In the genomic region with DNA sequence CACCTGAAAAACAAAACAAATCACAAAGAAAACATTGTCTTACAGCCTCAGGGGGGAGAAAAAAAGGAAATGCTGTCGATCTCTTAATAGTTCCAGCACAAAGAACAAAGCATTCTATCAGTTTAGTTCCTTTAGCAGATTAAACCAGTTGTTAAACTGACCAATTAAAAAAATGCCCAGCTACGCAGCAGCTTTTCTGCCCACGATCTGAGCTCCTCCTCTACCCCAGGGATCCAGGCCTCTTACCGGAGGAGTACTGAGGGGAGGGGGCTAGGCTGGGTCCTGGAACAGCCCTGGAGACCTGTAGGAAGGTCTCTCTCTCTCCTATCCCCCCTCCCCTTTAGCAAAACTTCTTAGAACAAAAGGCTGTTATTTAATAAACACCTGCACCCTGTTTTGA, we compare ENCODE assay signal across 15 cellular contexts. TPM values are rescaled to one million over a fixed set of nuclear protein-coding genes. Genes with fewer than 3 reads are reported as not detected.
DNase-seq lines count a peak whose midpoint lies in the region; ATAC-seq and TF ChIP-seq lines count a peak whose summit lies in the region.
"Had no signal": no experiment of that assay in that cellular context is flagged by ENCODE, and none has a peak within 500 bp of the region (broad histone marks: within the 10 kb centered on the region; RNA-seq: fewer than 3 reads in every experiment).

No MANE protein-coding gene starts in this region.

- TF ChIP-seq CTCF in RWPE2 (IDR thresholded peaks at IDR 0.05; ENCODE audit: poor library complexity, severe bottlenecking): no peak
- no peak for TF ChIP-seq CTCF in hepatocyte (IDR thresholded peaks at IDR 0.05; ENCODE audit: poor library complexity)
- no peak for TF ChIP-seq CTCF in parathyroid adenoma (IDR thresholded peaks at IDR 0.05)

- peaks cover 14% of the 10 kb centered on the region for H4K20me1 ChIP-seq in hepatocyte (ENCODE audit: insufficient read depth, poor library complexity, severe bottlenecking)

- H3K36me3 ChIP-seq in ES-I3 (ENCODE audit: insufficient read depth, low read length) (no peaks in the 10 kb centered on the region), RWPE2 (ENCODE audit: low read depth) (no peaks in the 10 kb centered on the region), hepatocyte (replicated peaks; ENCODE audit: insufficient read depth, low read depth) (no peaks in the 10 kb centered on the region), parathyroid adenoma (ENCODE audit: control insufficient read depth, insufficient read depth, low read length) (no peaks in the 10 kb centered on the region)

- H3K9me3 Mint-ChIP-seq in activated T-helper 1 cell treated with anti-CD3 and anti-CD28 coated beads, Interleukin-12 subunit alpha, Interleukin-12 subunit beta, Interleukin-2, Interleukin-4 antibody, amounts not matched to agents 30 ng/mL and 10 ng/mL and 1 ng/mL, durations not matched to agents 14 hours and 24 hours and 36 hours: no peaks in the 10 kb centered on the region
- H3K9me3 Mint-ChIP-seq: activated CD4-positive, alpha-beta T cell treated with anti-CD3 and anti-CD28 coated beads, Interleukin-2, amount 10 ng/mL, durations not matched to agents 24 days and 14 days; immature natural killer cell; natural killer cell treated with Interleukin-12 subunit alpha and Interleukin-12 subunit beta and Interleukin-15 and Interleukin-18, amount 100 ng/mL, for 72 hours had no signal

- ATAC-seq in RWPE2 (ENCODE audit: low read depth) (no peak), GM19023 (IDR thresholded peaks at IDR 0.05; ENCODE audit: unreplicated experiment) (no peak), HG02852 (IDR thresholded peaks at IDR 0.05; ENCODE audit: unreplicated experiment) (no peak)
- ATAC-seq: natural killer cell treated with Interleukin-12 subunit alpha and Interleukin-12 subunit beta and Interleukin-15 and Interleukin-18, amount 100 ng/mL, for 72 hours had no signal

- H3K4me3 Mint-ChIP-seq in activated T-helper 1 cell treated with anti-CD3 and anti-CD28 coated beads, Interleukin-12 subunit alpha, Interleukin-12 subunit beta, Interleukin-2, Interleukin-4 antibody, amounts not matched to agents 30 ng/mL and 10 ng/mL and 1 ng/mL, durations not matched to agents 14 hours and 24 hours and 36 hours: no peak overlapping the region
- H3K4me3 Mint-ChIP-seq: activated CD4-positive, alpha-beta T cell treated with anti-CD3 and anti-CD28 coated beads, Interleukin-2, amount 10 ng/mL, durations not matched to agents 24 days and 14 days; immature natural killer cell; natural killer cell treated with Interleukin-12 subunit alpha and Interleukin-12 subunit beta and Interleukin-15 and Interleukin-18, amount 100 ng/mL, for 72 hours had no signal

- H3K79me2 ChIP-seq in hepatocyte (peaks cover 93% of the 10 kb centered on the region), parathyroid adenoma (peaks cover 3% of the 10 kb centered on the region)

- H3K27me3 Mint-ChIP-seq in activated T-helper 1 cell treated with anti-CD3 and anti-CD28 coated beads, Interleukin-12 subunit alpha, Interleukin-12 subunit beta, Interleukin-2, Interleukin-4 antibody, amounts not matched to agents 30 ng/mL and 10 ng/mL and 1 ng/mL, durations not matched to agents 14 hours and 24 hours and 36 hours (ENCODE audit: insufficient read depth): peaks cover 9% of the 10 kb centered on the region

- H3K9me2 ChIP-seq in hepatocyte (replicated peaks; ENCODE audit: insufficient read depth): no peaks in the 10 kb centered on the region

- H3K4me1 Mint-ChIP-seq in activated T-helper 1 cell treated with anti-CD3 and anti-CD28 coated beads, Interleukin-12 subunit alpha, Interleukin-12 subunit beta, Interleukin-2, Interleukin-4 antibody, amounts not matched to agents 30 ng/mL and 10 ng/mL and 1 ng/mL, durations not matched to agents 14 hours and 24 hours and 36 hours (ENCODE audit: low read depth): peaks cover 25% of the 10 kb centered on the region

- H3K4me3 ChIP-seq in RWPE2 (ENCODE audit: severe bottlenecking): no peak overlapping the region
- no peak overlapping the region for H3K4me3 ChIP-seq in hepatocyte
- H3K4me3 ChIP-seq in parathyroid adenoma (ENCODE audit: low read depth, low read length): no peak overlapping the region

- H3K9me3 ChIP-seq in ES-I3 (ENCODE audit: control insufficient read depth, insufficient read depth, low read length) (no peaks in the 10 kb centered on the region), RWPE2 (ENCODE audit: severe bottlenecking) (no peaks in the 10 kb centered on the region), hepatocyte (ENCODE audit: low read depth) (no peaks in the 10 kb centered on the region), parathyroid adenoma (ENCODE audit: control insufficient read depth, low read length) (no peaks in the 10 kb centered on the region)

- H3K4me2 ChIP-seq in hepatocyte (peak overlapping the region; percentile 68), parathyroid adenoma (ENCODE audit: low read length) (no peak overlapping the region)

- H3K9ac ChIP-seq in ES-I3 (ENCODE audit: low read depth, low read length) (0 out of 2 replicates have a peak overlapping the region, but pooled peaks have one; percentile 6), parathyroid adenoma (no peak overlapping the region)

- H3K36me3 Mint-ChIP-seq in activated T-helper 1 cell treated with anti-CD3 and anti-CD28 coated beads, Interleukin-12 subunit alpha, Interleukin-12 subunit beta, Interleukin-2, Interleukin-4 antibody, amounts not matched to agents 30 ng/mL and 10 ng/mL and 1 ng/mL, durations not matched to agents 14 hours and 24 hours and 36 hours (ENCODE audit: low read depth): no peaks in the 10 kb centered on the region
- H3K36me3 Mint-ChIP-seq: immature natural killer cell; natural killer cell treated with Interleukin-12 subunit alpha and Interleukin-12 subunit beta and Interleukin-15 and Interleukin-18, amount 100 ng/mL, for 72 hours had no signal

- intact Hi-C loops in activated T-helper 1 cell treated with anti-CD3 and anti-CD28 coated beads, Interleukin-12 subunit alpha, Interleukin-12 subunit beta, Interleukin-2, Interleukin-4 antibody, amounts not matched to agents 30 ng/mL and 10 ng/mL and 1 ng/mL, durations not matched to agents 14 hours and 24 hours and 36 hours (cut with micrococcal nuclease): no loop called here

- WGBS in hepatocyte (ENCODE audit: low lambda C conversion rate, missing lambda C conversion rate): 19% methylated on average over 4 of the region's 4 CpGs

- H2AFZ ChIP-seq in hepatocyte (no peak overlapping the region), parathyroid adenoma (peak overlapping the region; percentile 68)

- DNase-seq in RWPE2 (ENCODE audit: low spot score): no peak
- DNase-seq in hepatocyte (ENCODE audit: low spot score): no peak
- DNase-seq in NCI-H774 (lab: John Stamatoyannopoulos, UW): no peak
- DNase-seq in activated T-helper 1 cell treated with anti-CD3 and anti-CD28 coated beads, Interleukin-12 subunit alpha, Interleukin-12 subunit beta, Interleukin-2, Interleukin-4 antibody, amounts not matched to agents 30 ng/mL and 10 ng/mL and 1 ng/mL, durations not matched to agents 14 hours and 24 hours and 36 hours (ENCODE audit: low spot score): no peak
- DNase-seq: activated CD4-positive, alpha-beta T cell treated with anti-CD3 and anti-CD28 coated beads, Interleukin-2, amount 10 ng/mL, durations not matched to agents 24 days and 14 days; AML-193; erythroblast; immature natural killer cell; MV-4-11; stimulated activated CD8-positive, alpha-beta memory T cell treated with anti-CD3 and anti-CD28 coated beads, Interleukin-4, amount 100 ng/mL, for 48 hours had no signal

- H3K27me3 ChIP-seq in RWPE2 (ENCODE audit: insufficient read depth, poor library complexity, severe bottlenecking) (no peaks in the 10 kb centered on the region), hepatocyte (no peaks in the 10 kb centered on the region), parathyroid adenoma (ENCODE audit: control insufficient read depth, insufficient read depth, low read length) (no peaks in the 10 kb centered on the region)

- H3K4me1 ChIP-seq in ES-I3 (ENCODE audit: insufficient read depth, low read length): peaks cover 24% of the 10 kb centered on the region
- peaks cover 39% of the 10 kb centered on the region for H3K4me1 ChIP-seq in RWPE2 (ENCODE audit: insufficient read depth, poor library complexity, severe bottlenecking)
- peaks cover 42% of the 10 kb centered on the region for H3K4me1 ChIP-seq in hepatocyte (ENCODE audit: insufficient read depth)
- peaks cover 20% of the 10 kb centered on the region for H3K4me1 ChIP-seq in parathyroid adenoma

- H3K27ac Mint-ChIP-seq in activated T-helper 1 cell treated with anti-CD3 and anti-CD28 coated beads, Interleukin-12 subunit alpha, Interleukin-12 subunit beta, Interleukin-2, Interleukin-4 antibody, amounts not matched to agents 30 ng/mL and 10 ng/mL and 1 ng/mL, durations not matched to agents 14 hours and 24 hours and 36 hours: no peak overlapping the region
- H3K27ac Mint-ChIP-seq: immature natural killer cell; natural killer cell treated with Interleukin-12 subunit alpha and Interleukin-12 subunit beta and Interleukin-15 and Interleukin-18, amount 100 ng/mL, for 72 hours had no signal

- H3K27ac ChIP-seq in RWPE2 (ENCODE audit: poor library complexity, severe bottlenecking) (peak overlapping the region; percentile 62), hepatocyte (peak overlapping the region; percentile 89), parathyroid adenoma (peak overlapping the region; percentile 69)

RNA-seq across cellular contexts. Expression of a gene that starts 13.4 kb away (rescaled TPM):
- 108 and 127 TPM in 2 replicates for total RNA-seq in hepatocyte
- 159 and 162 TPM in 2 replicates for polyA plus RNA-seq in hepatocyte
- total RNA-seq in activated T-helper 1 cell treated with anti-CD3 and anti-CD28 coated beads, Interleukin-12 subunit alpha, Interleukin-12 subunit beta, Interleukin-2, Interleukin-4 antibody, amounts not matched to agents 30 ng/mL and 10 ng/mL and 1 ng/mL, durations not matched to agents 14 hours and 24 hours and 36 hours: 3.3 and 3.7 TPM in 2 replicates

RNA-seq across cellular contexts. Expression of a gene that starts 30.0 kb away (rescaled TPM):
- 73.4 and 73.5 TPM in 2 replicates for total RNA-seq in hepatocyte
- polyA plus RNA-seq in hepatocyte: 67.5 and 68.9 TPM in 2 replicates
- 12.7 and 13.7 TPM in 2 replicates for total RNA-seq in activated T-helper 1 cell treated with anti-CD3 and anti-CD28 coated beads, Interleukin-12 subunit alpha, Interleukin-12 subunit beta, Interleukin-2, Interleukin-4 antibody, amounts not matched to agents 30 ng/mL and 10 ng/mL and 1 ng/mL, durations not matched to agents 14 hours and 24 hours and 36 hours

RNA-seq across cellular contexts. Expression of a gene that starts 30.2 kb away (rescaled TPM):
- 24.7 and 28.8 TPM in 2 replicates for total RNA-seq in hepatocyte
- polyA plus RNA-seq in hepatocyte: 68.4 and 81.8 TPM in 2 replicates
- 89.6 and 97.4 TPM in 2 replicates for total RNA-seq in activated T-helper 1 cell treated with anti-CD3 and anti-CD28 coated beads, Interleukin-12 subunit alpha, Interleukin-12 subunit beta, Interleukin-2, Interleukin-4 antibody, amounts not matched to agents 30 ng/mL and 10 ng/mL and 1 ng/mL, durations not matched to agents 14 hours and 24 hours and 36 hours

RNA-seq across cellular contexts. Expression of a gene that starts 35.8 kb away (rescaled TPM):
- total RNA-seq in hepatocyte: 46.1 and 58.2 TPM in 2 replicates
- 39.2 and 46.4 TPM in 2 replicates for polyA plus RNA-seq in hepatocyte
- total RNA-seq in activated T-helper 1 cell treated with anti-CD3 and anti-CD28 coated beads, Interleukin-12 subunit alpha, Interleukin-12 subunit beta, Interleukin-2, Interleukin-4 antibody, amounts not matched to agents 30 ng/mL and 10 ng/mL and 1 ng/mL, durations not matched to agents 14 hours and 24 hours and 36 hours: 20.1 and 23.2 TPM in 2 replicates

Comparison
In these comparisons a context has a peak if more than half of its experiments do, and no peak if none do; other contexts are left out.
1. RNA of a gene that starts 13.4 kb away (total RNA-seq): 108 to 127 TPM in hepatocyte; 3.3 to 3.7 TPM in activated T-helper 1 cell treated with anti-CD3 and anti-CD28 coated beads, Interleukin-12 subunit alpha, Interleukin-12 subunit beta, Interleukin-2, Interleukin-4 antibody, amounts not matched to agents 30 ng/mL and 10 ng/mL and 1 ng/mL, durations not matched to agents 14 hours and 24 hours and 36 hours; every median in the first group is over 10 times any median in the second.
2. Peak in every context shown above with its lines, with median percentiles within 50 percentile points of each other: H3K27ac ChIP-seq.